In genomic region chr12:110301065-110301806, GRCh38 we compare ENCODE assay signal across 9 cellular contexts. TPM values are rescaled to one million over a fixed set of nuclear protein-coding genes. Genes with fewer than 3 reads are reported as not detected.
DNase-seq lines count a peak whose midpoint lies in the region; ATAC-seq and TF ChIP-seq lines count a peak whose summit lies in the region.
"Had no signal": no experiment of that assay in that cellular context is flagged by ENCODE, and none has a peak within 500 bp of the region (broad histone marks: within the 10 kb centered on the region; RNA-seq: fewer than 3 reads in every experiment).

No MANE protein-coding gene starts in this region.

- peaks cover 24% of the 10 kb centered on the region for H3K4me1 Mint-ChIP-seq in activated naive CD4-positive, alpha-beta T cell treated with anti-CD3 and anti-CD28 coated beads, Interleukin-2, amount 10 ng/mL, durations not matched to agents 7 days and 5 days
- peaks cover 38% of the 10 kb centered on the region for H3K4me1 Mint-ChIP-seq in activated naive CD8-positive, alpha-beta T cell treated with anti-CD3 and anti-CD28 coated beads, Interleukin-2, amount 50 U/mL, for 24 hours
- peaks cover 8% of the 10 kb centered on the region for H3K4me1 Mint-ChIP-seq in type B pancreatic cell (ENCODE audit: unreplicated experiment)

- CTCF ChIA-PET in activated naive CD4-positive, alpha-beta T cell treated with anti-CD3 and anti-CD28 coated beads, Interleukin-2, amount 10 ng/mL, durations not matched to agents 7 days and 5 days (lab: Charles Lee) = no interaction called here

- H3K27ac Mint-ChIP-seq in activated naive CD4-positive, alpha-beta T cell treated with anti-CD3 and anti-CD28 coated beads, Interleukin-2, amount 10 ng/mL, durations not matched to agents 7 days and 5 days = peak overlapping the region; percentile 12
- H3K27ac Mint-ChIP-seq in activated naive CD8-positive, alpha-beta T cell treated with anti-CD3 and anti-CD28 coated beads, Interleukin-2, amount 50 U/mL, for 24 hours = peak overlapping the region; percentile 6
- peak overlapping the region; percentile 35 for H3K27ac Mint-ChIP-seq in type B pancreatic cell

- H3K27me3 Mint-ChIP-seq in activated naive CD4-positive, alpha-beta T cell treated with anti-CD3 and anti-CD28 coated beads, Interleukin-2, amount 10 ng/mL, durations not matched to agents 7 days and 5 days = no peaks in the 10 kb centered on the region
- H3K27me3 Mint-ChIP-seq in activated naive CD8-positive, alpha-beta T cell treated with anti-CD3 and anti-CD28 coated beads, Interleukin-2, amount 50 U/mL, for 24 hours = no peaks in the 10 kb centered on the region
- H3K27me3 Mint-ChIP-seq in type B pancreatic cell = no peaks in the 10 kb centered on the region

- no peak for DNase-seq in activated naive CD4-positive, alpha-beta T cell treated with anti-CD3 and anti-CD28 coated beads, Interleukin-2, amount 10 ng/mL, durations not matched to agents 7 days and 5 days
- DNase-seq in activated naive CD4-positive, alpha-beta T cell treated with Interleukin-2 at 50 U/mL for 16 hours = no peak
- DNase-seq in activated naive CD8-positive, alpha-beta T cell treated with anti-CD3 and anti-CD28 coated beads, Interleukin-2, amount 50 U/mL, for 24 hours = no peak
- DNase-seq in iris pigment epithelial cell (ENCODE audit: low read depth) (peak; percentile 50), type B pancreatic cell (ENCODE audit: extremely low spot score, unreplicated experiment) (no peak), cerebellar cortex (ENCODE audit: low spot score) (no peak)
- DNase-seq: NK-92 treated with Interleukin-12 subunit alpha and Interleukin-12 subunit beta, amount 100 ng/mL, for 24 hours had no signal

- H3K9me3 Mint-ChIP-seq in activated naive CD4-positive, alpha-beta T cell treated with anti-CD3 and anti-CD28 coated beads, Interleukin-2, amount 10 ng/mL, durations not matched to agents 7 days and 5 days = no peaks in the 10 kb centered on the region
- H3K9me3 Mint-ChIP-seq in activated naive CD8-positive, alpha-beta T cell treated with anti-CD3 and anti-CD28 coated beads, Interleukin-2, amount 50 U/mL, for 24 hours = no peaks in the 10 kb centered on the region
- H3K9me3 Mint-ChIP-seq in type B pancreatic cell = no peaks in the 10 kb centered on the region

- H3K4me3 Mint-ChIP-seq in activated naive CD4-positive, alpha-beta T cell treated with anti-CD3 and anti-CD28 coated beads, Interleukin-2, amount 10 ng/mL, durations not matched to agents 7 days and 5 days = no peak overlapping the region
- H3K4me3 Mint-ChIP-seq in activated naive CD8-positive, alpha-beta T cell treated with anti-CD3 and anti-CD28 coated beads, Interleukin-2, amount 50 U/mL, for 24 hours = no peak overlapping the region
- no peak overlapping the region for H3K4me3 Mint-ChIP-seq in type B pancreatic cell

- H3K36me3 Mint-ChIP-seq in activated naive CD4-positive, alpha-beta T cell treated with anti-CD3 and anti-CD28 coated beads, Interleukin-2, amount 10 ng/mL, durations not matched to agents 7 days and 5 days = peaks cover 57% of the 10 kb centered on the region
- H3K36me3 Mint-ChIP-seq in activated naive CD8-positive, alpha-beta T cell treated with anti-CD3 and anti-CD28 coated beads, Interleukin-2, amount 50 U/mL, for 24 hours (ENCODE audit: low read depth) = peaks cover 48% of the 10 kb centered on the region
- H3K36me3 Mint-ChIP-seq in type B pancreatic cell = peaks cover 45% of the 10 kb centered on the region

- ATAC-seq in activated naive CD8-positive, alpha-beta T cell treated with anti-CD3 and anti-CD28 coated beads, Interleukin-2, amount 50 U/mL, for 24 hours = peak; percentile 46
- ATAC-seq in HG03520 (IDR thresholded peaks at IDR 0.05; ENCODE audit: unreplicated experiment) (no peak), HG03175 (IDR thresholded peaks at IDR 0.05; ENCODE audit: unreplicated experiment) (no peak)

- TF ChIP-seq CTCF in type B pancreatic cell (conservative IDR thresholded peaks at IDR 0.05) = no peak

RNA-seq across cellular contexts. Expression of gene ATP2A2, which starts 20.2 kb away (rescaled TPM):
- total RNA-seq in type B pancreatic cell (ENCODE audit: low replicate concordance) = 163 and 203 TPM in 2 replicates
